1 cellular context compared by ENCODE assay signal in genomic region chr18:32091724-32092421, GRCh38.
TF ChIP-seq lines count a peak whose summit lies in the region.

Gene RNF138, plus strand, starts transcription at chr18:32091874. Its CDS starts 903 bp downstream, at chr18:32092777.

TF ChIP-seq in GM12878, 131 proteins besides CTCF, POLR2A, EP300 and RAD21 (continued from another document and continues in another):
- TF ChIP-seq RELB (IDR thresholded peaks at IDR 0.05; ENCODE audit: low read depth) (peak; percentile 46), MXI1 (IDR thresholded peaks at IDR 0.05; ENCODE audit: low read depth, low read length) (peak; percentile 53; the same call in 1 of the 2 replicates), TCF12 (IDR thresholded peaks at IDR 0.05; ENCODE audit: low read depth, low read length) (peak; percentile 73; the same call in 1 of the 2 replicates), MEF2B (IDR thresholded peaks at IDR 0.05; ENCODE audit: partially characterized antibody, poor library complexity, severe bottlenecking) (no peak), IKZF1 (conservative IDR thresholded peaks at IDR 0.05) (peak; percentile 84), BHLHE40 (IDR thresholded peaks at IDR 0.05; ENCODE audit: borderline replicate concordance in 1 of 2, low read depth in 2 of 2, low read length in 1 of 2) (peak; percentile 44 to 89; a peak in 3 of 4 replicates), SREBF1 (IDR thresholded peaks at IDR 0.05; ENCODE audit: low read length) (no peak), SIN3A (IDR thresholded peaks at IDR 0.05; ENCODE audit: low read depth, low read length) (peak; percentile 69; the same call in 1 of the 2 replicates), RFX5 (IDR thresholded peaks at IDR 0.05; ENCODE audit: low read depth, low read length) (peak; percentile 49; the same call in 1 of the 2 replicates), ATF2 (IDR thresholded peaks at IDR 0.05; ENCODE audit: low read length) (no peak), EGR1 (IDR thresholded peaks at IDR 0.05; ENCODE audit: borderline replicate concordance in 1 of 2, low read depth in 2 of 2, low read length in 2 of 2) (no peak), BMI1 (IDR thresholded peaks at IDR 0.05; ENCODE audit: borderline replicate concordance) (no peak), STAT3 (IDR thresholded peaks at IDR 0.05; ENCODE audit: low read depth, low read length) (no peak), SP1 (IDR thresholded peaks at IDR 0.05; ENCODE audit: low read depth, low read length) (peak; percentile 46), ATF7 (IDR thresholded peaks at IDR 0.05; ENCODE audit: low read depth) (peak; percentile 50; the same call in 1 of the 2 replicates), RUNX3 (IDR thresholded peaks at IDR 0.05; ENCODE audit: low read length) (peak; percentile 62), TAF1 (IDR thresholded peaks at IDR 0.05; ENCODE audit: borderline replicate concordance, low read depth, low read length) (peak; percentile 48; the same call in 1 of the 2 replicates), IKZF2 (IDR thresholded peaks at IDR 0.05) (peak; percentile 54 to 57; a peak in 2 of 4 replicates), HCFC1 (IDR thresholded peaks at IDR 0.05; ENCODE audit: low read length) (peak; percentile 20; the same call in 1 of the 2 replicates), STAT1 (conservative IDR thresholded peaks at IDR 0.05) (0 out of 2 replicates have a peak, but pooled peaks have one; percentile 49), SMC3 (IDR thresholded peaks at IDR 0.05; ENCODE audit: borderline replicate concordance, low read length) (no peak), POLR2AphosphoS5 (IDR thresholded peaks at IDR 0.05; ENCODE audit: low read length) (peak; percentile 70), NFIC (IDR thresholded peaks at IDR 0.05; ENCODE audit: low read depth, low read length) (no peak), HDAC6 (IDR thresholded peaks at IDR 0.05; ENCODE audit: unreplicated experiment) (peak; percentile 26), PML (IDR thresholded peaks at IDR 0.05; ENCODE audit: low read length) (peak; percentile 76; the same call in 1 of the 2 replicates), FOXK2 (IDR thresholded peaks at IDR 0.05) (no peak), CBX5 (IDR thresholded peaks at IDR 0.05; ENCODE audit: low read depth) (0 out of 2 replicates have a peak, but pooled peaks have one; percentile 35), PBX3 (IDR thresholded peaks at IDR 0.05; ENCODE audit: insufficient replicate concordance, low read depth, low read length) (peak; percentile 16), PAX5 (IDR thresholded peaks at IDR 0.05; ENCODE audit: borderline replicate concordance, low read depth, low read length) (0 out of 2 replicates have a peak, but pooled peaks have one; percentile 46), TARDBP (IDR thresholded peaks at IDR 0.05; ENCODE audit: borderline replicate concordance) (no peak), MYB (IDR thresholded peaks at IDR 0.05; ENCODE audit: borderline replicate concordance, low read depth, low read length) (no peak), ASH2L (IDR thresholded peaks at IDR 0.05; ENCODE audit: borderline replicate concordance, low read depth) (peak; percentile 73; the same call in 1 of the 2 replicates)
- TF ChIP-seq, protein P1, sequence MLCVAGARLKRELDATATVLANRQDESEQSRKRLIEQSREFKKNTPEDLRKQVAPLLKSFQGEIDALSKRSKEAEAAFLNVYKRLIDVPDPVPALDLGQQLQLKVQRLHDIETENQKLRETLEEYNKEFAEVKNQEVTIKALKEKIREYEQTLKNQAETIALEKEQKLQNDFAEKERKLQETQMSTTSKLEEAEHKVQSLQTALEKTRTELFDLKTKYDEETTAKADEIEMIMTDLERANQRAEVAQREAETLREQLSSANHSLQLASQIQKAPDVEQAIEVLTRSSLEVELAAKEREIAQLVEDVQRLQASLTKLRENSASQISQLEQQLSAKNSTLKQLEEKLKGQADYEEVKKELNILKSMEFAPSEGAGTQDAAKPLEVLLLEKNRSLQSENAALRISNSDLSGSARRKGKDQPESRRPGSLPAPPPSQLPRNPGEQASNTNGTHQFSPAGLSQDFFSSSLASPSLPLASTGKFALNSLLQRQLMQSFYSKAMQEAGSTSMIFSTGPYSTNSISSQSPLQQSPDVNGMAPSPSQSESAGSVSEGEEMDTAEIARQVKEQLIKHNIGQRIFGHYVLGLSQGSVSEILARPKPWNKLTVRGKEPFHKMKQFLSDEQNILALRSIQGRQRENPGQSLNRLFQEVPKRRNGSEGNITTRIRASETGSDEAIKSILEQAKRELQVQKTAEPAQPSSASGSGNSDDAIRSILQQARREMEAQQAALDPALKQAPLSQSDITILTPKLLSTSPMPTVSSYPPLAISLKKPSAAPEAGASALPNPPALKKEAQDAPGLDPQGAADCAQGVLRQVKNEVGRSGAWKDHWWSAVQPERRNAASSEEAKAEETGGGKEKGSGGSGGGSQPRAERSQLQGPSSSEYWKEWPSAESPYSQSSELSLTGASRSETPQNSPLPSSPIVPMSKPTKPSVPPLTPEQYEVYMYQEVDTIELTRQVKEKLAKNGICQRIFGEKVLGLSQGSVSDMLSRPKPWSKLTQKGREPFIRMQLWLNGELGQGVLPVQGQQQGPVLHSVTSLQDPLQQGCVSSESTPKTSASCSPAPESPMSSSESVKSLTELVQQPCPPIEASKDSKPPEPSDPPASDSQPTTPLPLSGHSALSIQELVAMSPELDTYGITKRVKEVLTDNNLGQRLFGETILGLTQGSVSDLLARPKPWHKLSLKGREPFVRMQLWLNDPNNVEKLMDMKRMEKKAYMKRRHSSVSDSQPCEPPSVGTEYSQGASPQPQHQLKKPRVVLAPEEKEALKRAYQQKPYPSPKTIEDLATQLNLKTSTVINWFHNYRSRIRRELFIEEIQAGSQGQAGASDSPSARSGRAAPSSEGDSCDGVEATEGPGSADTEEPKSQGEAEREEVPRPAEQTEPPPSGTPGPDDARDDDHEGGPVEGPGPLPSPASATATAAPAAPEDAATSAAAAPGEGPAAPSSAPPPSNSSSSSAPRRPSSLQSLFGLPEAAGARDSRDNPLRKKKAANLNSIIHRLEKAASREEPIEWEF (IDR thresholded peaks at IDR 0.05; ENCODE audit: insufficient replicate concordance, low read depth, low read length): no peak
- TF ChIP-seq, protein P2, sequence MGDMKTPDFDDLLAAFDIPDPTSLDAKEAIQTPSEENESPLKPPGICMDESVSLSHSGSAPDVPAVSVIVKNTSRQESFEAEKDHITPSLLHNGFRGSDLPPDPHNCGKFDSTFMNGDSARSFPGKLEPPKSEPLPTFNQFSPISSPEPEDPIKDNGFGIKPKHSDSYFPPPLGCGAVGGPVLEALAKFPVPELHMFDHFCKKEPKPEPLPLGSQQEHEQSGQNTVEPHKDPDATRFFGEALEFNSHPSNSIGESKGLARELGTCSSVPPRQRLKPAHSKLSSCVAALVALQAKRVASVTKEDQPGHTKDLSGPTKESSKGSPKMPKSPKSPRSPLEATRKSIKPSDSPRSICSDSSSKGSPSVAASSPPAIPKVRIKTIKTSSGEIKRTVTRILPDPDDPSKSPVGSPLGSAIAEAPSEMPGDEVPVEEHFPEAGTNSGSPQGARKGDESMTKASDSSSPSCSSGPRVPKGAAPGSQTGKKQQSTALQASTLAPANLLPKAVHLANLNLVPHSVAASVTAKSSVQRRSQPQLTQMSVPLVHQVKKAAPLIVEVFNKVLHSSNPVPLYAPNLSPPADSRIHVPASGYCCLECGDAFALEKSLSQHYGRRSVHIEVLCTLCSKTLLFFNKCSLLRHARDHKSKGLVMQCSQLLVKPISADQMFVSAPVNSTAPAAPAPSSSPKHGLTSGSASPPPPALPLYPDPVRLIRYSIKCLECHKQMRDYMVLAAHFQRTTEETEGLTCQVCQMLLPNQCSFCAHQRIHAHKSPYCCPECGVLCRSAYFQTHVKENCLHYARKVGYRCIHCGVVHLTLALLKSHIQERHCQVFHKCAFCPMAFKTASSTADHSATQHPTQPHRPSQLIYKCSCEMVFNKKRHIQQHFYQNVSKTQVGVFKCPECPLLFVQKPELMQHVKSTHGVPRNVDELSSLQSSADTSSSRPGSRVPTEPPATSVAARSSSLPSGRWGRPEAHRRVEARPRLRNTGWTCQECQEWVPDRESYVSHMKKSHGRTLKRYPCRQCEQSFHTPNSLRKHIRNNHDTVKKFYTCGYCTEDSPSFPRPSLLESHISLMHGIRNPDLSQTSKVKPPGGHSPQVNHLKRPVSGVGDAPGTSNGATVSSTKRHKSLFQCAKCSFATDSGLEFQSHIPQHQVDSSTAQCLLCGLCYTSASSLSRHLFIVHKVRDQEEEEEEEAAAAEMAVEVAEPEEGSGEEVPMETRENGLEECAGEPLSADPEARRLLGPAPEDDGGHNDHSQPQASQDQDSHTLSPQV (IDR thresholded peaks at IDR 0.05): peak; percentile 41; the same call in 1 of the 2 replicates
- TF ChIP-seq, protein P3, sequence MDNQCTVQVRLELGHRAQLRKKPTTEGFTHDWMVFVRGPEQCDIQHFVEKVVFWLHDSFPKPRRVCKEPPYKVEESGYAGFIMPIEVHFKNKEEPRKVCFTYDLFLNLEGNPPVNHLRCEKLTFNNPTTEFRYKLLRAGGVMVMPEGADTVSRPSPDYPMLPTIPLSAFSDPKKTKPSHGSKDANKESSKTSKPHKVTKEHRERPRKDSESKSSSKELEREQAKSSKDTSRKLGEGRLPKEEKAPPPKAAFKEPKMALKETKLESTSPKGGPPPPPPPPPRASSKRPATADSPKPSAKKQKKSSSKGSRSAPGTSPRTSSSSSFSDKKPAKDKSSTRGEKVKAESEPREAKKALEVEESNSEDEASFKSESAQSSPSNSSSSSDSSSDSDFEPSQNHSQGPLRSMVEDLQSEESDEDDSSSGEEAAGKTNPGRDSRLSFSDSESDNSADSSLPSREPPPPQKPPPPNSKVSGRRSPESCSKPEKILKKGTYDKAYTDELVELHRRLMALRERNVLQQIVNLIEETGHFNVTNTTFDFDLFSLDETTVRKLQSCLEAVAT (IDR thresholded peaks at IDR 0.05): no peak
- TF ChIP-seq, protein P4, sequence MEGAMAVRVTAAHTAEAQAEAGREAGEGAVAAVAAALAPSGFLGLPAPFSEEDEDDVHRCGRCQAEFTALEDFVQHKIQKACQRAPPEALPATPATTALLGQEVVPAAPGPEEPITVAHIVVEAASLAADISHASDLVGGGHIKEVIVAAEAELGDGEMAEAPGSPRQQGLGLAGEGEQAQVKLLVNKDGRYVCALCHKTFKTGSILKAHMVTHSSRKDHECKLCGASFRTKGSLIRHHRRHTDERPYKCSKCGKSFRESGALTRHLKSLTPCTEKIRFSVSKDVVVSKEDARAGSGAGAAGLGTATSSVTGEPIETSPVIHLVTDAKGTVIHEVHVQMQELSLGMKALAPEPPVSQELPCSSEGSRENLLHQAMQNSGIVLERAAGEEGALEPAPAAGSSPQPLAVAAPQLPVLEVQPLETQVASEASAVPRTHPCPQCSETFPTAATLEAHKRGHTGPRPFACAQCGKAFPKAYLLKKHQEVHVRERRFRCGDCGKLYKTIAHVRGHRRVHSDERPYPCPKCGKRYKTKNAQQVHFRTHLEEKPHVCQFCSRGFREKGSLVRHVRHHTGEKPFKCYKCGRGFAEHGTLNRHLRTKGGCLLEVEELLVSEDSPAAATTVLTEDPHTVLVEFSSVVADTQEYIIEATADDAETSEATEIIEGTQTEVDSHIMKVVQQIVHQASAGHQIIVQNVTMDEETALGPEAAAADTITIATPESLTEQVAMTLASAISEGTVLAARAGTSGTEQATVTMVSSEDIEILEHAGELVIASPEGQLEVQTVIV (IDR thresholded peaks at IDR 0.05; ENCODE audit: borderline replicate concordance, partially characterized antibody): no peak
